Comparison of ENCODE assay signal across 20 cellular contexts in genomic region chr5:138538943-138539627, GRCh38. TPM values are rescaled to one million over a fixed set of nuclear protein-coding genes. Genes with fewer than 3 reads are reported as not detected.
A peak's percentile ranks its signal among the peaks of the same experiment; 100 is the strongest.
DNase-seq lines count a peak whose midpoint lies in the region; ATAC-seq and TF ChIP-seq lines count a peak whose summit lies in the region.
"Had no signal": no experiment of that assay in that cellular context is flagged by ENCODE, and none has a peak within 500 bp of the region (broad histone marks: within the 10 kb centered on the region; RNA-seq: fewer than 3 reads in every experiment).

No MANE protein-coding gene starts in this region.

- H3K9ac ChIP-seq in KMS-11 = no peak overlapping the region

- TF ChIP-seq CTCF in KMS-11 (conservative IDR thresholded peaks at IDR 0.05; ENCODE audit: low read depth, low read length) (no peak), psoas muscle (IDR thresholded peaks at IDR 0.05) (no peak), A673 (conservative IDR thresholded peaks at IDR 0.05; ENCODE audit: low read depth, low read length) (no peak)

- no peak for ATAC-seq in activated naive CD4-positive, alpha-beta T cell treated with anti-CD3 and anti-CD28 coated beads, Interleukin-2, amount 50 U/mL, for 72 hours
- no peak for ATAC-seq in psoas muscle
- ATAC-seq: CD8-positive, alpha-beta T cell; Panc1 had no signal

- peak overlapping the region; percentile 4; the same call in 1 of the 2 replicates for H3K4me2 ChIP-seq in KMS-11

- no peak for DNase-seq in activated naive CD4-positive, alpha-beta T cell treated with anti-CD3 and anti-CD28 coated beads, Interleukin-2, amount 50 U/mL, for 72 hours (ENCODE audit: low spot score in 2 of 2)
- DNase-seq in psoas muscle (no peak), A673 (ENCODE audit: low spot score) (no peak), NCI-H2171 treated with DMSO at 0.1 percent for 48 hours (lab: John Stamatoyannopoulos, UW) (no peak), NAMALWA (ENCODE audit: low spot score) (no peak)
- DNase-seq: activated effector memory CD4-positive, alpha-beta T cell treated with anti-CD3 and anti-CD28 coated beads, Interleukin-2, amount 50 U/mL, for 16 hours; amygdala; CD8-positive, alpha-beta T cell; DMS53; effector CD8-positive, alpha-beta T cell; esophagus squamous epithelium; KBM-7; NCI-H1105; NCI-H69; SJCRH30 had no signal

- CTCF ChIA-PET in A673 (lab: Charles Lee) = no interaction called here

- H3K9me3 ChIP-seq in psoas muscle (no peaks in the 10 kb centered on the region), A673 (ENCODE audit: low read depth, low read length, poor library complexity, severe bottlenecking) (no peaks in the 10 kb centered on the region)
- H3K9me3 ChIP-seq: esophagus squamous epithelium, SJCRH30 had no signal

- BruUV-seq in A673 (replicated peaks; lab: Mats Ljungman, UMichigan) = no TSS peak

- intact Hi-C loops in psoas muscle (cut with DNase I) (no loop called here), A673 (cut with micrococcal nuclease; ENCODE audit: unreplicated experiment) (no loop called here)

- H2AFZ ChIP-seq in KMS-11 (ENCODE audit: low read depth) = no peak overlapping the region

- H3K4me3 Mint-ChIP-seq in activated naive CD4-positive, alpha-beta T cell treated with anti-CD3 and anti-CD28 coated beads, Interleukin-2, amount 50 U/mL, for 24 hours = peak overlapping the region; percentile 100
- peak overlapping the region; percentile 100 for H3K4me3 Mint-ChIP-seq in activated naive CD8-positive, alpha-beta T cell
- H3K4me3 Mint-ChIP-seq: CD8-positive, alpha-beta T cell had no signal

- no peaks in the 10 kb centered on the region for H3K9me3 Mint-ChIP-seq in activated naive CD4-positive, alpha-beta T cell treated with anti-CD3 and anti-CD28 coated beads, Interleukin-2, amount 50 U/mL, for 24 hours
- H3K9me3 Mint-ChIP-seq in activated naive CD4-positive, alpha-beta T cell treated with anti-CD3 and anti-CD28 coated beads, Interleukin-2, amount 50 U/mL, for 72 hours = no peaks in the 10 kb centered on the region
- no peaks in the 10 kb centered on the region for H3K9me3 Mint-ChIP-seq in activated naive CD8-positive, alpha-beta T cell (ENCODE audit: low read depth)
- H3K9me3 Mint-ChIP-seq: CD8-positive, alpha-beta T cell; neural crest cell had no signal

- H3K79me2 ChIP-seq in KMS-11 (ENCODE audit: insufficient read depth, low read depth) = peaks cover 97% of the 10 kb centered on the region

- H3K36me3 Mint-ChIP-seq in activated naive CD4-positive, alpha-beta T cell treated with anti-CD3 and anti-CD28 coated beads, Interleukin-2, amount 50 U/mL, for 24 hours = peaks cover 21% of the 10 kb centered on the region
- peaks cover 22 to 42% of the 10 kb centered on the region in 2 donors for H3K36me3 Mint-ChIP-seq in activated naive CD4-positive, alpha-beta T cell treated with anti-CD3 and anti-CD28 coated beads, Interleukin-2, amount 50 U/mL, for 72 hours
- peaks cover 16% of the 10 kb centered on the region for H3K36me3 Mint-ChIP-seq in activated naive CD8-positive, alpha-beta T cell

- peaks cover 69% of the 10 kb centered on the region for H3K4me1 Mint-ChIP-seq in activated naive CD4-positive, alpha-beta T cell treated with anti-CD3 and anti-CD28 coated beads, Interleukin-2, amount 50 U/mL, for 24 hours
- peaks cover 65% of the 10 kb centered on the region for H3K4me1 Mint-ChIP-seq in activated naive CD8-positive, alpha-beta T cell (ENCODE audit: low read depth)

- H3K4me1 ChIP-seq in KMS-11 (ENCODE audit: low read depth, poor library complexity, severe bottlenecking) (peaks cover 30% of the 10 kb centered on the region), psoas muscle (peaks cover 50% of the 10 kb centered on the region), A673 (ENCODE audit: insufficient read depth, low read length, poor library complexity, severe bottlenecking) (peaks cover 23% of the 10 kb centered on the region)

- H3K36me3 ChIP-seq in KMS-11 (ENCODE audit: insufficient read depth) (no peaks in the 10 kb centered on the region; the same call in 1 of the 2 replicates), psoas muscle (ENCODE audit: insufficient read depth in 1 of 2, low read depth in 1 of 2) (no peaks in the 10 kb centered on the region), A673 (ENCODE audit: insufficient read depth, low read length, poor library complexity, severe bottlenecking) (peaks cover 42% of the 10 kb centered on the region)

- H3K27ac Mint-ChIP-seq in activated naive CD4-positive, alpha-beta T cell treated with anti-CD3 and anti-CD28 coated beads, Interleukin-2, amount 50 U/mL, for 24 hours = peak overlapping the region; percentile 4
- H3K27ac Mint-ChIP-seq in activated naive CD4-positive, alpha-beta T cell treated with anti-CD3 and anti-CD28 coated beads, Interleukin-2, amount 50 U/mL, for 72 hours = peak overlapping the region in 1 of 2 donors; percentile 24
- H3K27ac Mint-ChIP-seq in activated naive CD8-positive, alpha-beta T cell = peak overlapping the region; percentile 54
- H3K27ac Mint-ChIP-seq: CD8-positive, alpha-beta T cell had no signal

- H3K4me3 ChIP-seq in KMS-11 (IDR thresholded peaks at IDR 0.05; ENCODE audit: insufficient read depth, low read depth, low read length) = no peak overlapping the region
- peak overlapping the region; percentile 96 for H3K4me3 ChIP-seq in psoas muscle
- no peak overlapping the region for H3K4me3 ChIP-seq in A673 (ENCODE audit: low read depth, low read length, poor library complexity, severe bottlenecking)
- H3K4me3 ChIP-seq: esophagus squamous epithelium, SJCRH30 had no signal

- no peak overlapping the region for H3K27ac ChIP-seq in KMS-11
- peak overlapping the region; percentile 99 for H3K27ac ChIP-seq in psoas muscle
- no peak overlapping the region for H3K27ac ChIP-seq in A673 (ENCODE audit: low read depth, low read length, poor library complexity, severe bottlenecking)
- H3K27ac ChIP-seq: SJCRH30 had no signal

- H3K27me3 Mint-ChIP-seq in activated naive CD4-positive, alpha-beta T cell treated with anti-CD3 and anti-CD28 coated beads, Interleukin-2, amount 50 U/mL, for 24 hours = no peaks in the 10 kb centered on the region
- H3K27me3 Mint-ChIP-seq in activated naive CD8-positive, alpha-beta T cell = no peaks in the 10 kb centered on the region

- 70 to 76% (median 75%) methylated on average over 2 of the region's 2 CpGs for WGBS in psoas muscle, 3 donors

- H4K20me1 ChIP-seq in KMS-11 (ENCODE audit: insufficient read depth) = peaks cover 17% of the 10 kb centered on the region; the same call in 1 of the 2 replicates

- H3K27me3 ChIP-seq in KMS-11 (ENCODE audit: insufficient read depth, low read depth) (no peaks in the 10 kb centered on the region), psoas muscle (ENCODE audit: insufficient read depth in 3 of 3, low read length in 2 of 3) (no peaks in the 10 kb centered on the region), A673 (replicated peaks; ENCODE audit: insufficient read depth, low read depth, low read length, poor library complexity) (no peaks in the 10 kb centered on the region)
- H3K27me3 ChIP-seq: esophagus squamous epithelium, SJCRH30 had no signal

- POLR2A ChIA-PET in A673 (lab: Charles Lee; ENCODE audit: low non-redundant PET) = interaction anchor here (0.6 to 0.8 kb wide), 2 partner anchors 854 to 1212 kb away, joined by 3 read pairs; no protein-coding TSS in a partner anchor

RNA-seq across cellular contexts. Expression of gene ETF1, which starts 4.0 kb away (rescaled TPM):
- 100 to 1,000 TPM; 109 to 120 TPM for total RNA-seq in activated naive CD4-positive, alpha-beta T cell treated with anti-CD3 and anti-CD28 coated beads, Interleukin-2, amount 50 U/mL, for 72 hours
- total RNA-seq in psoas muscle (100 to 1,000 TPM in 3 of 4 donors, 10 to 100 TPM in 1; 84.2 to 174 (median 150) TPM), A673 (2021) (172 and 191 TPM in 2 replicates)
- 100 to 1,000 TPM in 2 of 3 donors, 10 to 100 TPM in 1; 72.3 to 212 (median 157) TPM for polyA plus RNA-seq in psoas muscle

RNA-seq across cellular contexts. Expression of gene HSPA9, which starts 36.1 kb away (rescaled TPM):
- total RNA-seq in activated naive CD4-positive, alpha-beta T cell treated with anti-CD3 and anti-CD28 coated beads, Interleukin-2, amount 50 U/mL, for 72 hours = 100 to 1,000 TPM; 346 to 393 TPM
- total RNA-seq in psoas muscle (100 to 1,000 TPM; 321 to 498 (median 441) TPM), A673 (2021) (502 TPM in 2 replicates)
- 100 to 1,000 TPM; 289 to 718 (median 626) TPM for polyA plus RNA-seq in psoas muscle
